8 cellular contexts compared by ENCODE assay signal in the genomic region with DNA sequence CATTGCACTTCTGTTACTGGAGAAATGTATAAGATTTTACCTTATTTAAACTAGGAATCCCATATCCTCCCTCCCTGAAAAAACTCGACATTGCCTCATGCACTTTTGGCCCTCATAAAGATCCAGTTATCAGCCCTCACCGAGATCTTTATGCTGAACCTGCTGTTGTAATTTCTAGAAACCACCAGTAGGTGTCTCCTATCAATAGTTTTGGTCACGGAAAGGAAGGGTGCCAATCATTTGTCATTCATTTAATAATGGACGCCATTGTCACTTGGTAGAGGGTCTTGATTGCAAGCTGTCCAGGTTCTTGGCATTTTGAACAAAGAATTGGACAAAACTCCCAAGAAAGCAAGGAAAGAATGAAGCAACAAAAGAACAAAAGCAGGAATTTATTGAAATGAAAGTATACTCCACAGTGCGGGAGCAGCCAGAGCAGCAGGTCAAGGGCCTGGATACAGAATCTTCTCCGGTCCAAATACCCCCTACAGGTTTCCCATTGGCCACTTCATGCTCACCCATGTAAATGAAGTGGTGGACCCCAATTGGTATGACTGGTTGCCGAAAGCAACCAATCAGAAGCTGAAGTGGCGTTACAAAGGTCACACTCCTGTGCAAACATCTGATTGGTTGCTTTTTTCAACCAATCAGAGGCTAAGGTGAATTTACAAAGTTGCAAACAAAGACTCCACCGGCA.
A peak's percentile ranks its signal among the peaks of the same experiment; 100 is the strongest.
DNase-seq lines count a peak whose midpoint lies in the region; ATAC-seq, FAIRE-seq and TF ChIP-seq lines count a peak whose summit lies in the region.

No MANE protein-coding gene starts in this region.

- H3K9ac ChIP-seq in GM12878 (ENCODE audit: control insufficient read depth, insufficient read depth, low read length) (no peak overlapping the region), HepG2 (ENCODE audit: insufficient read depth, low read depth, low read length) (no peak overlapping the region)

- no peak for TF ChIP-seq POLR2A in GM12878 (IDR thresholded peaks at IDR 0.05; ENCODE audit: low read depth, low read length)
- no peak for TF ChIP-seq POLR2A in HepG2 (IDR thresholded peaks at IDR 0.05; ENCODE audit: insufficient read depth in 1 of 2, low read depth in 2 of 2, low read length in 2 of 2)

- intact Hi-C loops in GM12878 (cut with micrococcal nuclease; ENCODE audit: unreplicated experiment), result loop anchor here (10.0 kb wide), 1 partner anchor 314 kb away; no protein-coding TSS in a partner anchor
- intact Hi-C loops in HepG2 (cut with micrococcal nuclease; ENCODE audit: unreplicated experiment), result loop anchor here (5.0 kb wide), 1 partner anchor 311 kb away; no protein-coding TSS in a partner anchor

- no peaks in the 10 kb centered on the region for H3K4me1 ChIP-seq in CD8-positive, alpha-beta memory T cell (ENCODE audit: insufficient read depth, low read length)
- H3K4me1 ChIP-seq in GM12878 (ENCODE audit: control insufficient read depth, insufficient read depth, low read length), result no peaks in the 10 kb centered on the region
- H3K4me1 ChIP-seq in HepG2 (ENCODE audit: insufficient read depth, low read length), result 0 out of 2 replicates have a peak, but pooled peaks cover 5% of the 10 kb centered on the region

- H3K27ac ChIP-seq in CD8-positive, alpha-beta memory T cell (ENCODE audit: low read depth, low read length), result no peak overlapping the region
- H3K27ac ChIP-seq in GM12878 (ENCODE audit: control insufficient read depth, insufficient read depth) (no peak overlapping the region), HepG2 (ENCODE audit: extremely low read length, insufficient read depth, low read length) (no peak overlapping the region)

- in situ Hi-C loops in GM12878 (cut with MboI) (no loop called here), HepG2 (cut with HindIII; ENCODE audit: extremely low pct_ligation_motif_present, low pct_unique_long_range_greater_than_20kb) (no loop called here)

- TF ChIP-seq RAD21 in GM12878 (IDR thresholded peaks at IDR 0.05; ENCODE audit: insufficient read depth, low read depth, low read length), result peak; percentile 53
- no peak for TF ChIP-seq RAD21 in HepG2 (CRISPR knock-in tag; IDR thresholded peaks at IDR 0.05)

- H3K9me3 Mint-ChIP-seq in CD8-positive, alpha-beta memory T cell, result peaks cover 0 to 6% (median 0%) of the 10 kb centered on the region in 5 donors

- peak; percentile 76 for ATAC-seq in GM18870 (IDR thresholded peaks at IDR 0.05; ENCODE audit: unreplicated experiment)
- peak; percentile 70 for ATAC-seq in HG03135 (IDR thresholded peaks at IDR 0.05; ENCODE audit: unreplicated experiment)
- ATAC-seq in GM12878, result peak; percentile 78
- ATAC-seq in HepG2, result peak; percentile 87

- H3K4me2 ChIP-seq in GM12878 (ENCODE audit: control insufficient read depth, insufficient read depth) (no peak overlapping the region), HepG2 (ENCODE audit: low read depth, low read length) (peak overlapping the region; percentile 71)

- FAIRE-seq in GM12878 (lab: Jason Lieb, UNC) (peak; percentile 75), HepG2 (lab: Jason Lieb, UNC) (peak; percentile 66)

- no peaks in the 10 kb centered on the region for H3K27me3 Mint-ChIP-seq in CD8-positive, alpha-beta memory T cell

- no TSS peak for BruUV-seq in GM12878 (replicated peaks; lab: Mats Ljungman, UMichigan)
- BruUV-seq in HepG2 (replicated peaks; lab: Mats Ljungman, UMichigan), result no TSS peak

- CTCF ChIA-PET in CD8-positive, alpha-beta memory T cell (lab: Charles Lee), result no interaction called here
- CTCF ChIA-PET in GM12878 (lab: Yijun Ruan, JAX), result interaction anchor here (1.0 to 1.7 kb wide), 2 partner anchors 26 to 382 kb away, joined by 3 to 4 read pairs; no protein-coding TSS in a partner anchor
- CTCF ChIA-PET in HepG2 (lab: Yijun Ruan, JAX; ENCODE audit: low intra/inter-chr PET ratio, low total read pairs), result no interaction called here

- peak overlapping the region in 6 of 7 donors; percentile 15 to 67 (median 36) for H3K4me3 Mint-ChIP-seq in CD8-positive, alpha-beta memory T cell

- WGBS in GM12878 (ENCODE audit: insufficient coverage, insufficient replicate concordance, low lambda C conversion rate, missing lambda C conversion rate), result 30% methylated on average over 9 of the region's 9 CpGs
- WGBS in HepG2 (ENCODE audit: low lambda C conversion rate), result 4% methylated on average over 7 of the region's 9 CpGs

- no peaks in the 10 kb centered on the region for H3K79me2 ChIP-seq in GM12878 (ENCODE audit: control insufficient read depth, insufficient read depth, low read length)
- H3K79me2 ChIP-seq in HepG2 (ENCODE audit: insufficient read depth, low read length), result no peaks in the 10 kb centered on the region

- H4K20me1 ChIP-seq in GM12878 (ENCODE audit: control insufficient read depth, insufficient read depth) (no peaks in the 10 kb centered on the region), HepG2 (ENCODE audit: insufficient read depth, low read length) (no peaks in the 10 kb centered on the region)

- H3K27ac Mint-ChIP-seq in CD8-positive, alpha-beta memory T cell, result no peak overlapping the region

- TF ChIP-seq CTCF in GM12878 (IDR thresholded peaks at IDR 0.05 in 2 of 3, conservative IDR thresholded peaks at IDR 0.05 in 1 of 3; ENCODE audit: control insufficient read depth in 2 of 3, extremely low read depth in 1 of 3, insufficient read depth in 1 of 3, low read depth in 3 of 3, low read length in 3 of 3), result peak; percentile 46 to 67 (median 50); a peak in 5 of 6 replicates
- TF ChIP-seq CTCF in HepG2 (CRISPR knock-in tag; IDR thresholded peaks at IDR 0.05), result peak; percentile 65

- H2AFZ ChIP-seq in GM12878 (ENCODE audit: control insufficient read depth, low read depth, low read length) (no peak overlapping the region), HepG2 (ENCODE audit: low read length) (peak overlapping the region; percentile 36)

- RAD21 ChIA-PET in GM12878 (lab: Charles Lee; ENCODE audit: unreplicated experiment), result interaction anchor here (1.0 kb wide), 1 partner anchor 12 kb away, joined by 3 read pairs; no protein-coding TSS in a partner anchor

- H3K27me3 ChIP-seq in CD8-positive, alpha-beta memory T cell (ENCODE audit: insufficient read depth, low read length, poor library complexity, severe bottlenecking), result no peaks in the 10 kb centered on the region
- H3K27me3 ChIP-seq in GM12878 (replicated peaks in 1 of 2; ENCODE audit: control insufficient read depth in 2 of 2, insufficient read depth in 2 of 2, low read length in 1 of 2) (no peaks in the 10 kb centered on the region), HepG2 (ENCODE audit: control insufficient read depth in 1 of 2, insufficient read depth in 2 of 2, low read length in 2 of 2) (no peaks in the 10 kb centered on the region)

- H3K36me3 Mint-ChIP-seq in CD8-positive, alpha-beta memory T cell, result no peaks in the 10 kb centered on the region

- peaks cover 4 to 6% (median 4%) of the 10 kb centered on the region in 3 donors for H3K4me1 Mint-ChIP-seq in CD8-positive, alpha-beta memory T cell

- DNase-seq in CD8-positive, alpha-beta memory T cell, result peak in 1 of 5 donors; percentile 13
- DNase-seq in NCI-H2227 (lab: John Stamatoyannopoulos, UW; ENCODE audit: unreplicated experiment) (peak; percentile 20), GM12878 (ENCODE audit: low read depth, low spot score) (no peak), HepG2 (ENCODE audit: low spot score) (peak; percentile 49), activated gamma-delta T cell treated with Interleukin-2 at 50 U/mL for 16 hours (no peak)
- no peak for DNase-seq in activated CD4-positive, CD25-positive, alpha-beta regulatory T cell (lab: John Stamatoyannopoulos, UW)

- H3K9me3 ChIP-seq in CD8-positive, alpha-beta memory T cell (ENCODE audit: low read length), result no peaks in the 10 kb centered on the region
- H3K9me3 ChIP-seq in GM12878 (replicated peaks; ENCODE audit: control insufficient read depth, insufficient read depth, low read length), result no peaks in the 10 kb centered on the region
- no peaks in the 10 kb centered on the region for H3K9me3 ChIP-seq in HepG2 (ENCODE audit: low read length)

- SMC1A ChIA-PET in GM12878 (lab: Charles Lee; ENCODE audit: uncharacterized antibody, unreplicated experiment), result no interaction called here

- H3K36me3 ChIP-seq in CD8-positive, alpha-beta memory T cell (ENCODE audit: insufficient read depth, low read length), result no peaks in the 10 kb centered on the region
- H3K36me3 ChIP-seq in GM12878 (ENCODE audit: control insufficient read depth in 2 of 2, insufficient read depth in 2 of 2, low read length in 1 of 2) (no peaks in the 10 kb centered on the region), HepG2 (replicated peaks in 1 of 2; ENCODE audit: control insufficient read depth in 1 of 2, insufficient read depth in 2 of 2, low read length in 2 of 2) (no peaks in the 10 kb centered on the region)

- H3K4me3 ChIP-seq in CD8-positive, alpha-beta memory T cell (ENCODE audit: low read length), result no peak overlapping the region
- H3K4me3 ChIP-seq in GM12878, result no peak overlapping the region
- H3K4me3 ChIP-seq in HepG2 (replicated peaks in 1 of 3; ENCODE audit: insufficient read depth in 1 of 3, low read depth in 2 of 3, low read length in 3 of 3), result peak overlapping the region; percentile 5 to 41 (median 37); a peak in 3 of 6 replicates

- POLR2A ChIA-PET in CD8-positive, alpha-beta memory T cell (lab: Charles Lee), result no interaction called here
- POLR2A ChIA-PET in GM12878 (lab: Charles Lee) (no interaction called here), HepG2 (lab: Yijun Ruan, JAX) (no interaction called here)

- no peak for TF ChIP-seq EP300 in GM12878 (IDR thresholded peaks at IDR 0.05; ENCODE audit: borderline replicate concordance in 1 of 2, control insufficient read depth in 1 of 2, low read depth in 2 of 2, low read length in 2 of 2)
- TF ChIP-seq EP300 in HepG2 (IDR thresholded peaks at IDR 0.05; ENCODE audit: low read depth in 2 of 2, low read length in 2 of 2), result no peak
- TF ChIP-seq EP300 in HepG2 (CRISPR knock-in tag; IDR thresholded peaks at IDR 0.05; ENCODE audit: borderline replicate concordance), result no peak

TF ChIP-seq in GM12878, 131 proteins besides CTCF, POLR2A, EP300 and RAD21 (continues in another document):
- TF ChIP-seq SMC3 (IDR thresholded peaks at IDR 0.05; ENCODE audit: borderline replicate concordance, low read length), result peak; percentile 27; the same call in 1 of the 2 replicates

TF ChIP-seq in HepG2, 621 proteins besides CTCF, POLR2A, EP300 and RAD21 (continues in another document):
- TF ChIP-seq CREM (IDR thresholded peaks at IDR 0.05) (no peak), CREM (CRISPR knock-in tag; IDR thresholded peaks at IDR 0.05) (no peak), NFYB (CRISPR knock-in tag; IDR thresholded peaks at IDR 0.05) (peak; percentile 63), STAG1 (CRISPR knock-in tag; IDR thresholded peaks at IDR 0.05) (peak; percentile 44), ZNF205 (CRISPR knock-in tag; IDR thresholded peaks at IDR 0.05) (0 out of 2 replicates have a peak, but pooled peaks have one; percentile 19)

Comparison
In these comparisons a context has a peak if more than half of its experiments do, and no peak if none do; other contexts are left out.
1. DNase-seq: peak in NCI-H2227 (single experiment) and HepG2 (single experiment); none in GM12878 (single experiment), activated CD4-positive, CD25-positive, alpha-beta regulatory T cell (0 of 4) and activated gamma-delta T cell treated with Interleukin-2 at 50 U/mL for 16 hours (single experiment).
2. H3K4me3 ChIP-seq: peak in HepG2 (3 of 3); none in CD8-positive, alpha-beta memory T cell (single experiment) and GM12878 (single experiment).
3. Peak in every context shown above with its lines, with median percentiles within 50 percentile points of each other: ATAC-seq.